Comparison of ENCODE assay signal across 23 cellular contexts in the genomic region with DNA sequence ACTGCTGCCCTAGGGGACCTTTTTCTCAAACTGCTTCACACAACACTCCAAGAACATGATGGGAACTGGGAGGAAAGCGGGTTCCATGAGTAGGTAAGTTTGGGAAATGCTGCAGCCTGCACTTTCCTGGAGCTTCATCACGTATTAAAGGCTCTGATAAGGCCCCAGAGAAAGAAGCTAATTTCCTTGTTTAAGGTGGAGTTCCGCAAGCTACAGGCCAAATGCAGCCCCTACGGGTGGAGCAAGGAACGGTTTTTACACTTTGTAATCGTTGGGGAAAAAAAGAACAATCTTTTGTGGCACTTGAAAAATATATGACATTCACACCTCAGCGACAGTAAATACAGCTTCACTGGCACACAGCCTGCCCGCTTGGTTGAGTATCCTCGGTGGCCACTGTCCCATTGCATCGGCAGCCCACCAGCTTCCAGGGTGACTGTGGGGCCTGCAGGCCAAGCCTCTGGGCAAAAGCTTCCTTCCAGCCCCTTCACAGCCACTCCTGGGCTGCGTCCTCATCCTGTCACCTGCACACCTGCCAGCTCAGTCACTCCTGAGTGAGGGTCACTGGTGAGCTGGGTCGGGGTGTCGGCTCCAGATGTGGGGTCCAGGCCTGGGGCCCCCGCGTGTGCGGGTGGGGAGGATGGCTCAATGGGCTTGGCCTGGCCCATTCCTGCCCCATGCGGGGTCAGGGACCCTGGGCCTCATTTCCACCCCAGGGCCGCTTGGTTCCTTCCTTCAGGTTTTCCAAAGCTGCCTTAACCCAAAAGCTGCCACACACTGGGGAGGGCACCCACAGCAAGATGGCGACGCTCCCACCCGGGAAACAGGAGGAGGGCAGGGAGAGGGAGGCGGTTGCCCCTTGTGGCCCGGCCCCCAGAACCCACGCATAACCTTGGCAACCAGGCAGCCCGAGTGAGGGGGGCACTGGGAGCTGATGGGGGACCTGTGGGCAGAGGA. TPM values are rescaled to one million over a fixed set of nuclear protein-coding genes. Genes with fewer than 3 reads are reported as not detected.
DNase-seq lines count a peak whose midpoint lies in the region; ATAC-seq and TF ChIP-seq lines count a peak whose summit lies in the region.
"Had no signal": no experiment of that assay in that cellular context is flagged by ENCODE, and none has a peak within 500 bp of the region (broad histone marks: within the 10 kb centered on the region; RNA-seq: fewer than 3 reads in every experiment).

No MANE protein-coding gene starts in this region.

- H3K9me3 Mint-ChIP-seq in progenitor cell of endocrine pancreas (ENCODE audit: low read depth) = no peaks in the 10 kb centered on the region
- H3K9me3 Mint-ChIP-seq: CD8-positive, alpha-beta T cell; mesothelial cell of epicardium had no signal

- ATAC-seq in body of pancreas = no peak
- ATAC-seq: activated CD8-positive, alpha-beta memory T cell treated with anti-CD3 and anti-CD28 coated beads, Interleukin-2, amount 10 ng/mL, durations not matched to agents 7 days and 5 days; CD8-positive, alpha-beta T cell; sciatic nerve had no signal

- H4K20me1 ChIP-seq in Loucy (ENCODE audit: insufficient read depth, low read length, poor library complexity, severe bottlenecking) = no peaks in the 10 kb centered on the region

- 0 out of 2 replicates have a peak, but pooled peaks have one; percentile 14 for TF ChIP-seq CTCF in Loucy (conservative IDR thresholded peaks at IDR 0.05; ENCODE audit: low read length)
- peak; percentile 30 for TF ChIP-seq CTCF in fibroblast of pulmonary artery (IDR thresholded peaks at IDR 0.05; ENCODE audit: low read length, missing control alignments)
- TF ChIP-seq CTCF in progenitor cell of endocrine pancreas (IDR thresholded peaks at IDR 0.05; ENCODE audit: unreplicated experiment) = peak; percentile 22
- TF ChIP-seq CTCF in body of pancreas (IDR thresholded peaks at IDR 0.05) = no peak

- no peak overlapping the region for H3K4me2 ChIP-seq in Loucy (ENCODE audit: low read depth, low read length, poor library complexity, severe bottlenecking)
- H3K4me2 ChIP-seq: A549, KMS-11 had no signal

- no peaks in the 10 kb centered on the region for H3K36me3 Mint-ChIP-seq in progenitor cell of endocrine pancreas (ENCODE audit: insufficient read depth)
- H3K36me3 Mint-ChIP-seq: activated CD8-positive, alpha-beta memory T cell treated with anti-CD3 and anti-CD28 coated beads, Interleukin-2, amount 10 ng/mL, durations not matched to agents 7 days and 5 days; CD8-positive, alpha-beta T cell; mesothelial cell of epicardium had no signal

- DNase-seq in activated CD4-positive, alpha-beta T cell treated with anti-CD3 and anti-CD28 coated beads for 48 hours = peak; percentile 6
- DNase-seq in activated CD4-positive, alpha-beta T cell treated with anti-CD3 and anti-CD28 coated beads, Interleukin-2, amount 50 U/mL, for 4 hours = no peak
- DNase-seq in fibroblast of pulmonary artery (ENCODE audit: low read depth) = no peak
- no peak for DNase-seq in progenitor cell of endocrine pancreas (ENCODE audit: low spot score, unreplicated experiment)
- no peak for DNase-seq in EL
- no peak for DNase-seq in activated CD8-positive, alpha-beta memory T cell treated with anti-CD3 and anti-CD28 coated beads, Interleukin-2, amount 50 U/mL, for 4 hours
- no peak for DNase-seq in body of pancreas
- DNase-seq: activated CD8-positive, alpha-beta memory T cell treated with anti-CD3 and anti-CD28 coated beads, Interleukin-2, amount 10 ng/mL, durations not matched to agents 7 days and 5 days; activated effector memory CD4-positive, alpha-beta T cell treated with anti-CD3 and anti-CD28 coated beads, Interleukin-2, amount 50 U/mL, for 16 hours; CD8-positive, alpha-beta T cell; cerebellar nuclear complex; DND-41; hypothalamus; kidney glomerular epithelial cell; NCI-H1092 treated with DMSO at 0.1 percent for 48 hours; NCI-H69; SJCRH30; thyroid gland had no signal

- H3K27me3 ChIP-seq in Loucy (ENCODE audit: insufficient read depth, low read length, poor library complexity, severe bottlenecking) (no peaks in the 10 kb centered on the region), body of pancreas (peaks cover 5 to 31% of the 10 kb centered on the region in 2 donors)
- H3K27me3 ChIP-seq: SJCRH30 had no signal

- H2AFZ ChIP-seq in Loucy (ENCODE audit: low read length) = no peak overlapping the region

- no peaks in the 10 kb centered on the region for H3F3A ChIP-seq in Loucy (ENCODE audit: low read depth)

- H3K27me3 Mint-ChIP-seq in progenitor cell of endocrine pancreas = peaks cover 18% of the 10 kb centered on the region

- no peaks in the 10 kb centered on the region for H3K79me2 ChIP-seq in Loucy (ENCODE audit: insufficient read depth, low read length)

- no peak overlapping the region for H3K27ac Mint-ChIP-seq in progenitor cell of endocrine pancreas
- H3K27ac Mint-ChIP-seq: activated CD8-positive, alpha-beta memory T cell treated with anti-CD3 and anti-CD28 coated beads, Interleukin-2, amount 10 ng/mL, durations not matched to agents 7 days and 5 days; CD8-positive, alpha-beta T cell; mesothelial cell of epicardium had no signal

- H3K4me1 ChIP-seq in Loucy (ENCODE audit: insufficient read depth, low read length, poor library complexity, severe bottlenecking) (peaks cover 10% of the 10 kb centered on the region), body of pancreas (peaks cover 27% of the 10 kb centered on the region)
- H3K4me1 ChIP-seq: SJCRH30 had no signal

- H3K9me3 ChIP-seq in Loucy (ENCODE audit: insufficient read depth, low read depth, low read length) (no peaks in the 10 kb centered on the region), body of pancreas (no peaks in the 10 kb centered on the region)
- H3K9me3 ChIP-seq: A549, SJCRH30, thyroid gland had no signal

- H3K4me3 ChIP-seq in Loucy (ENCODE audit: low read length, poor library complexity, severe bottlenecking) (no peak overlapping the region), fibroblast of pulmonary artery (replicated peaks; ENCODE audit: low read depth, low read length) (no peak overlapping the region), body of pancreas (no peak overlapping the region)
- H3K4me3 ChIP-seq: A549, SJCRH30, thyroid gland had no signal

- intact Hi-C loops in body of pancreas (cut with DNase I) = loop anchor here (10.0 kb wide), 1 partner anchor 230 kb away; no protein-coding TSS in a partner anchor

- no peaks in the 10 kb centered on the region for H3K9me2 ChIP-seq in Loucy (replicated peaks; ENCODE audit: low read depth, low read length)

- no peaks in the 10 kb centered on the region for H3K4me1 Mint-ChIP-seq in progenitor cell of endocrine pancreas (ENCODE audit: low read depth)

- H3K27ac ChIP-seq in body of pancreas = no peak overlapping the region
- H3K27ac ChIP-seq: A549, KMS-11, SJCRH30, thyroid gland had no signal

- no peak overlapping the region for H3K9ac ChIP-seq in Loucy (ENCODE audit: low read depth, low read length, poor library complexity, severe bottlenecking)
- H3K9ac ChIP-seq: KMS-11 had no signal

- H3K36me3 ChIP-seq in Loucy (ENCODE audit: insufficient read depth, low read length) = no peaks in the 10 kb centered on the region
- H3K36me3 ChIP-seq in body of pancreas (replicated peaks in 1 of 2; ENCODE audit: insufficient read depth in 1 of 2, low read depth in 2 of 2) = no peaks in the 10 kb centered on the region
- H3K36me3 ChIP-seq: SJCRH30, thyroid gland had no signal

- no peak overlapping the region for H3K4me3 Mint-ChIP-seq in progenitor cell of endocrine pancreas (ENCODE audit: low read depth)
- H3K4me3 Mint-ChIP-seq: activated CD8-positive, alpha-beta memory T cell treated with anti-CD3 and anti-CD28 coated beads, Interleukin-2, amount 10 ng/mL, durations not matched to agents 7 days and 5 days; mesothelial cell of epicardium had no signal

- 72 to 76% methylated on average over 16 to 22 of the region's 25 CpGs for WGBS in body of pancreas, 2 donors

- no peak for TF ChIP-seq POLR2A in body of pancreas (IDR thresholded peaks at IDR 0.05)

RNA-seq across cellular contexts. Expression of a gene that starts 2.4 kb away (rescaled TPM):
- total RNA-seq in progenitor cell of endocrine pancreas = 2.5 and 3.0 TPM in 2 replicates
- 1 to 10 TPM in 1 of 2 donors, not detected in 1; 6.0 TPM for total RNA-seq in body of pancreas
- total RNA-seq: SJCRH30 had no signal

Comparison
In these comparisons a context has a peak if more than half of its experiments do, and no peak if none do; other contexts are left out.
1. CTCF ChIP-seq: peak in Loucy (single experiment), fibroblast of pulmonary artery (single experiment) and progenitor cell of endocrine pancreas (single experiment); none in body of pancreas (0 of 7).